Comparison of ENCODE assay signal across 8 cellular contexts in genomic region chr14:70655110-70655826, GRCh38. TPM values are rescaled to one million over a fixed set of nuclear protein-coding genes. Genes with fewer than 3 reads are reported as not detected.
DNase-seq lines count a peak whose midpoint lies in the region; ATAC-seq and TF ChIP-seq lines count a peak whose summit lies in the region.

No MANE protein-coding gene starts in this region.

- H3K27me3 ChIP-seq in endodermal cell (ENCODE audit: control insufficient read depth, insufficient read depth, low read length, poor library complexity, severe bottlenecking), result no peaks in the 10 kb centered on the region

- H3K4me3 Mint-ChIP-seq in endodermal cell, result no peak overlapping the region

- H3K9me3 Mint-ChIP-seq in endodermal cell, result no peaks in the 10 kb centered on the region

- H3K4me1 ChIP-seq in endodermal cell (ENCODE audit: control insufficient read depth, insufficient read depth, low read length), result peaks cover 4% of the 10 kb centered on the region

- H3K27me3 Mint-ChIP-seq in endodermal cell (ENCODE audit: insufficient read depth), result no peaks in the 10 kb centered on the region

- ATAC-seq in GM19324 (IDR thresholded peaks at IDR 0.05; ENCODE audit: low FRiP score, unreplicated experiment), result peak; percentile 72
- ATAC-seq in HG03196 (IDR thresholded peaks at IDR 0.05; ENCODE audit: unreplicated experiment), result peak; percentile 66
- ATAC-seq in omental fat pad (ENCODE audit: low FRiP score), result no peak

- peaks cover 24% of the 10 kb centered on the region for H3K36me3 ChIP-seq in endodermal cell (ENCODE audit: control insufficient read depth, insufficient read depth, low read length)

- peaks cover 16% of the 10 kb centered on the region for H3K36me3 Mint-ChIP-seq in endodermal cell (ENCODE audit: low read depth)

- TF ChIP-seq CTCF in endodermal cell (conservative IDR thresholded peaks at IDR 0.05) (no peak), omental fat pad (IDR thresholded peaks at IDR 0.05) (no peak)

- H3K4me3 ChIP-seq in endodermal cell (ENCODE audit: low read length), result no peak overlapping the region

- 86 to 88% methylated on average over 11 to 16 of the region's 19 CpGs for WGBS in endodermal cell (ENCODE audit: insufficient coverage in 1 of 2, insufficient read length in 1 of 2), 2 experiments

- peaks cover 21% of the 10 kb centered on the region for H3K4me1 Mint-ChIP-seq in endodermal cell

- no peak overlapping the region for H3K27ac ChIP-seq in endodermal cell (ENCODE audit: low read depth, low read length)

- no peak overlapping the region for H3K9ac ChIP-seq in endodermal cell (ENCODE audit: extremely low read depth, low read length, poor library complexity, severe bottlenecking)

- H3K27ac Mint-ChIP-seq in endodermal cell, result peak overlapping the region; percentile 71

- DNase-seq in activated CD4-positive, CD25-positive, alpha-beta regulatory T cell (lab: John Stamatoyannopoulos, UW), result peak; percentile 10 to 37 (median 18)
- DNase-seq in endodermal cell, result peak; percentile 68
- DNase-seq in stimulated activated CD8-positive, alpha-beta memory T cell treated with anti-CD3 and anti-CD28 coated beads, Interleukin-4, amount 100 ng/mL, for 48 hours, result peak; percentile 76
- DNase-seq in C1 segment of cervical spinal cord (lab: John Stamatoyannopoulos, UW), result no peak
- DNase-seq in NCI-H524 treated with DMSO at 0.1 percent for 48 hours (lab: John Stamatoyannopoulos, UW), result no peak
- no peak for DNase-seq in omental fat pad (ENCODE audit: low spot score)

- H3K9me3 ChIP-seq in endodermal cell (ENCODE audit: control insufficient read depth, low read length), result no peaks in the 10 kb centered on the region

RNA-seq across cellular contexts. Expression of gene TTC9, which starts 13.6 kb away (rescaled TPM):
- 10 to 100 TPM in 1 of 2 donors, 1 to 10 TPM in 1; 9.4 to 11.6 TPM for total RNA-seq in endodermal cell
- 7.6 TPM for polyA plus RNA-seq in endodermal cell (2013, experiment 1 of 2)
- 7.8 TPM for polyA plus RNA-seq in endodermal cell (2013, experiment 2 of 2)
- total RNA-seq in omental fat pad, result 1 to 10 TPM; 1.1 to 1.5 (median 1.2) TPM

RNA-seq across cellular contexts. Expression of gene MED6, which starts 54.8 kb away (rescaled TPM):
- 10 to 100 TPM; 49.1 to 50.7 TPM for total RNA-seq in endodermal cell
- 50.6 TPM for polyA plus RNA-seq in endodermal cell (2013, experiment 1 of 2)
- polyA plus RNA-seq in endodermal cell (2013, experiment 2 of 2), result 44.4 TPM
- 10 to 100 TPM; 22.9 to 38.1 (median 30.3) TPM for total RNA-seq in omental fat pad

Comparison
In these comparisons a context has a peak if more than half of its experiments do, and no peak if none do; other contexts are left out.
1. DNase-seq: peak in activated CD4-positive, CD25-positive, alpha-beta regulatory T cell (4 of 4), endodermal cell (single experiment) and stimulated activated CD8-positive, alpha-beta memory T cell treated with anti-CD3 and anti-CD28 coated beads, Interleukin-4, amount 100 ng/mL, for 48 hours (single experiment); none in C1 segment of cervical spinal cord (0 of 14), NCI-H524 treated with DMSO at 0.1 percent for 48 hours (single experiment) and omental fat pad (single experiment).
2. RNA of gene TTC9, which starts 13.6 kb away (total RNA-seq): 9.4 to 11.6 TPM in endodermal cell; 1.1 to 1.5 TPM in omental fat pad; every median in the first group is over 4 times any median in the second.